21 cellular contexts compared by ENCODE assay signal in genomic region chr4:10571896-10572295, GRCh38.
DNase-seq lines count a peak whose midpoint lies in the region; ATAC-seq and TF ChIP-seq lines count a peak whose summit lies in the region.
"Had no signal": no experiment of that assay in that cellular context is flagged by ENCODE, and none has a peak within 500 bp of the region (broad histone marks: within the 10 kb centered on the region; RNA-seq: fewer than 3 reads in every experiment).

No MANE protein-coding gene starts in this region.

- 46 to 58% methylated on average over 1 of the region's 1 CpG for WGBS in upper lobe of left lung, 2 donors

- ATAC-seq in upper lobe of left lung (ENCODE audit: low FRiP score in 2 of 2): no peak
- ATAC-seq: A549, SK-N-SH treated with all-trans-retinoic acid at 6 μM for 48 hours had no signal

- no peak for TF ChIP-seq EP300 in upper lobe of left lung (IDR thresholded peaks at IDR 0.05)

- DNase-seq in NCI-H2196 (lab: John Stamatoyannopoulos, UW; ENCODE audit: unreplicated experiment) (peak; percentile 5), NCI-H2196 treated with DMSO at 0.1 percent for 48 hours (lab: John Stamatoyannopoulos, UW; ENCODE audit: unreplicated experiment) (no peak), OCI-M1 (lab: John Stamatoyannopoulos, UW) (peak; percentile 7), choroid plexus epithelial cell (ENCODE audit: low read depth) (peak; percentile 48), stromal cell of bone marrow (ENCODE audit: low read depth) (peak; percentile 25), HUDEP-2 (lab: John Stamatoyannopoulos, UW; ENCODE audit: unreplicated experiment in 76 of 76) (no peak), upper lobe of left lung (no peak)
- DNase-seq: Caco-2; CD4-positive, alpha-beta T cell; Kasumi-1; MM.1S; NCI-H1092 treated with DMSO at 0.1 percent for 48 hours; NCI-H1694; NCI-H2171; NCI-H82; PC-9; SIG-M5 had no signal

- TF ChIP-seq CTCF in choroid plexus epithelial cell (conservative IDR thresholded peaks at IDR 0.05; ENCODE audit: low read depth, low read length): no peak
- no peak for TF ChIP-seq CTCF in upper lobe of left lung (IDR thresholded peaks at IDR 0.05)

- no peaks in the 10 kb centered on the region for H3K36me3 ChIP-seq in upper lobe of left lung
- H3K36me3 ChIP-seq: HAP-1 had no signal

- no peaks in the 10 kb centered on the region for H3K27me3 ChIP-seq in upper lobe of left lung

- no peaks in the 10 kb centered on the region for H3K9me3 ChIP-seq in upper lobe of left lung
- H3K9me3 ChIP-seq: A549, Caco-2, HAP-1 had no signal

- no peak for TF ChIP-seq POLR2A in upper lobe of left lung (IDR thresholded peaks at IDR 0.05)

- H3K4me1 ChIP-seq in upper lobe of left lung: peaks cover 0 to under 1% (median 0%) of the 10 kb centered on the region in 4 donors
- H3K4me1 ChIP-seq: A549, HAP-1 had no signal

- H3K4me3 ChIP-seq in choroid plexus epithelial cell (ENCODE audit: low read depth, low read length) (no peak overlapping the region), upper lobe of left lung (no peak overlapping the region)
- H3K4me3 ChIP-seq: A549, HAP-1, PC-9 had no signal

- no peak overlapping the region for H3K27ac ChIP-seq in upper lobe of left lung
- H3K27ac ChIP-seq: A549, PC-9, RWPE1 had no signal

Comparison
In these comparisons a context has a peak if more than half of its experiments do, and no peak if none do; other contexts are left out.
1. DNase-seq: peak in NCI-H2196 (single experiment), OCI-M1 (single experiment), choroid plexus epithelial cell (single experiment) and stromal cell of bone marrow (single experiment); none in NCI-H2196 treated with DMSO at 0.1 percent for 48 hours (single experiment), HUDEP-2 (0 of 76) and upper lobe of left lung (0 of 2).